Comparison of ENCODE assay signal across 19 cellular contexts in the genomic region with DNA sequence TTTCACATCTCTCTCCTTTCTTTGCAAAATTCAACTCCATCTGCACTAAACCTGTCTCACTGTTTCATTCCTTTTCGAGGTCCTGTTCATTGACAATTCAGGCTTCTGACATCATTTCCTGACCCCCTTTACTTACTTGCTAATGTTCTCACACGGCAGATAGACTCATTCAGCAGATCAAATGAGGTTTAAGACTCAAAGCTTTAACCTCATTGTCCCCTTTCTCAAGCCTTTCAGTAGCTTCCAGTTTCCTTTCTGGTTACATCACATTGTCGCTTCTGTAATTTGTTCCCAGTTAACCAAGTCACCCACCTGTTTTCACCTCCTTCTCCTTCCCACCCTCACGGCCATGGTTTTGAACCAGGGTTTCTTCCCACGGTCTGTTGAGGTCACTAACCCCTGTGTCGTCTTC.
DNase-seq lines count a peak whose midpoint lies in the region; ATAC-seq, FAIRE-seq and TF ChIP-seq lines count a peak whose summit lies in the region.
"Had no signal": no experiment of that assay in that cellular context is flagged by ENCODE, and none has a peak within 500 bp of the region (broad histone marks: within the 10 kb centered on the region; RNA-seq: fewer than 3 reads in every experiment).

No MANE protein-coding gene starts in this region.

- H3K4me2 ChIP-seq in GM12878 (ENCODE audit: control insufficient read depth, insufficient read depth) = no peak overlapping the region

- TF ChIP-seq EP300 in GM12878 (IDR thresholded peaks at IDR 0.05; ENCODE audit: borderline replicate concordance in 1 of 2, control insufficient read depth in 1 of 2, low read depth in 2 of 2, low read length in 2 of 2) = no peak

- H3K36me3 Mint-ChIP-seq in activated CD4-positive, alpha-beta T cell treated with anti-CD3 and anti-CD28 coated beads, Interleukin-2, amount 10 ng/mL, durations not matched to agents 24 days and 14 days (ENCODE audit: low read depth) = peaks cover 2% of the 10 kb centered on the region
- H3K36me3 Mint-ChIP-seq in stimulated activated naive B cell treated with anti-CD40 and anti-IgM and Interleukin-4, amounts not matched to agents 10 μg/mL and 1 μg/mL and 100 μg/mL, for 72 hours = peaks cover 45 to 69% of the 10 kb centered on the region in 2 donors

- no peak for TF ChIP-seq POLR2A in GM12878 (IDR thresholded peaks at IDR 0.05; ENCODE audit: low read depth, low read length)

- H3K27me3 Mint-ChIP-seq in activated CD4-positive, alpha-beta T cell treated with anti-CD3 and anti-CD28 coated beads, Interleukin-2, amount 10 ng/mL, durations not matched to agents 24 days and 14 days = peaks cover 4% of the 10 kb centered on the region
- no peaks in the 10 kb centered on the region for H3K27me3 Mint-ChIP-seq in stimulated activated naive B cell treated with anti-CD40 and anti-IgM and Interleukin-4, amounts not matched to agents 10 μg/mL and 1 μg/mL and 100 μg/mL, for 72 hours

- no peaks in the 10 kb centered on the region for H4K20me1 ChIP-seq in GM12878 (ENCODE audit: control insufficient read depth, insufficient read depth)

- intact Hi-C loops in activated CD4-positive, alpha-beta T cell treated with anti-CD3 and anti-CD28 coated beads, Interleukin-2, amount 10 ng/mL, durations not matched to agents 24 days and 14 days (cut with micrococcal nuclease) = loop anchor here (5.0 kb wide), 1 partner anchor 39 kb away; no protein-coding TSS in a partner anchor
- intact Hi-C loops in GM12878 (cut with micrococcal nuclease; ENCODE audit: unreplicated experiment) = no loop called here

- SMC1A ChIA-PET in GM12878 (lab: Charles Lee; ENCODE audit: uncharacterized antibody, unreplicated experiment) = no interaction called here

- H3K4me1 ChIP-seq in GM12878 (ENCODE audit: control insufficient read depth, insufficient read depth, low read length) = peaks cover 16% of the 10 kb centered on the region

- WGBS in GM12878 (ENCODE audit: insufficient coverage, insufficient replicate concordance, low lambda C conversion rate, missing lambda C conversion rate) = 79% methylated on average over 6 of the region's 6 CpGs

- no peak overlapping the region for H2AFZ ChIP-seq in GM12878 (ENCODE audit: control insufficient read depth, low read depth, low read length)

- peak; percentile 41 for ATAC-seq in HG03442 (IDR thresholded peaks at IDR 0.05; ENCODE audit: unreplicated experiment)
- ATAC-seq in GM12878 = no peak
- no peak for ATAC-seq in stimulated activated naive B cell treated with anti-CD40 and anti-IgM and Interleukin-4, amounts not matched to agents 10 μg/mL and 1 μg/mL and 100 μg/mL, for 72 hours (replicated peaks)
- no peak for ATAC-seq in GM21423 (IDR thresholded peaks at IDR 0.05; ENCODE audit: unreplicated experiment)
- ATAC-seq in GM19463 (IDR thresholded peaks at IDR 0.05; ENCODE audit: unreplicated experiment) = no peak
- ATAC-seq: heart left ventricle had no signal

- in situ Hi-C loops in GM12878 (cut with MboI) = no loop called here

- CTCF ChIA-PET in GM12878 (lab: Yijun Ruan, JAX) = interaction anchor here (1.2 kb wide), 1 partner anchor 210 kb away, joined by 4 read pairs; no protein-coding TSS in a partner anchor

- DNase-seq in activated CD4-positive, alpha-beta T cell treated with anti-CD3 and anti-CD28 coated beads, Interleukin-2, amount 10 ng/mL, durations not matched to agents 24 days and 14 days = no peak
- DNase-seq in activated CD4-positive, alpha-beta T cell treated with anti-CD3 and anti-CD28 coated beads, Interleukin-2, amount 50 U/mL, for 4 hours = no peak
- DNase-seq in GM12878 (ENCODE audit: low read depth, low spot score) (no peak), putamen (ENCODE audit: low spot score) (no peak)
- DNase-seq in stimulated activated naive B cell treated with anti-CD40 and anti-IgM and Interleukin-4, amounts not matched to agents 10 μg/mL and 1 μg/mL and 100 μg/mL, for 72 hours = no peak
- DNase-seq: activated effector memory CD4-positive, alpha-beta T cell treated with Interleukin-2 at 50 U/mL for 16 hours; heart left ventricle; islet precursor cell; KG1; NCI-H1417; NCI-H446; Right ventricle myocardium superior; sigmoid colon had no signal

- H3K27ac ChIP-seq in GM12878 (ENCODE audit: control insufficient read depth, insufficient read depth) = peak overlapping the region; percentile 65
- H3K27ac ChIP-seq: C4-2B, neutrophil, thoracic aorta had no signal

- H3K36me3 ChIP-seq in GM12878 (ENCODE audit: control insufficient read depth in 2 of 2, insufficient read depth in 2 of 2, low read length in 1 of 2) = peaks cover 6 to 16% of the 10 kb centered on the region in 2 experiments
- H3K36me3 ChIP-seq: neutrophil, thoracic aorta had no signal

- RAD21 ChIA-PET in GM12878 (lab: Charles Lee; ENCODE audit: unreplicated experiment) = no interaction called here

- H3K9me3 Mint-ChIP-seq in activated CD4-positive, alpha-beta T cell treated with anti-CD3 and anti-CD28 coated beads, Interleukin-2, amount 10 ng/mL, durations not matched to agents 24 days and 14 days = peaks cover 3% of the 10 kb centered on the region
- no peaks in the 10 kb centered on the region for H3K9me3 Mint-ChIP-seq in stimulated activated naive B cell treated with anti-CD40 and anti-IgM and Interleukin-4, amounts not matched to agents 10 μg/mL and 1 μg/mL and 100 μg/mL, for 72 hours

- FAIRE-seq in GM12878 (lab: Jason Lieb, UNC) = no peak

- peaks cover 27% of the 10 kb centered on the region for H3K4me1 Mint-ChIP-seq in activated CD4-positive, alpha-beta T cell treated with anti-CD3 and anti-CD28 coated beads, Interleukin-2, amount 10 ng/mL, durations not matched to agents 24 days and 14 days
- peaks cover 0 to 21% of the 10 kb centered on the region in 2 donors for H3K4me1 Mint-ChIP-seq in stimulated activated naive B cell treated with anti-CD40 and anti-IgM and Interleukin-4, amounts not matched to agents 10 μg/mL and 1 μg/mL and 100 μg/mL, for 72 hours

- 0 out of 2 replicates have a peak, but pooled peaks cover 1% of the 10 kb centered on the region for H3K79me2 ChIP-seq in GM12878 (ENCODE audit: control insufficient read depth, insufficient read depth, low read length)

- H3K27me3 ChIP-seq in GM12878 (replicated peaks in 1 of 2; ENCODE audit: control insufficient read depth in 2 of 2, insufficient read depth in 2 of 2, low read length in 1 of 2) = no peaks in the 10 kb centered on the region
- H3K27me3 ChIP-seq: heart left ventricle, neutrophil, sigmoid colon had no signal

- peaks cover 6% of the 10 kb centered on the region; the same call in 2 of the 3 replicates for H3K9me3 ChIP-seq in GM12878 (replicated peaks; ENCODE audit: control insufficient read depth, insufficient read depth, low read length)
- H3K9me3 ChIP-seq: heart left ventricle, neutrophil, sigmoid colon, thoracic aorta had no signal

- POLR2A ChIA-PET in GM12878 (lab: Charles Lee) = no interaction called here

- H3K4me3 ChIP-seq in GM12878 = no peak overlapping the region
- H3K4me3 ChIP-seq: heart left ventricle, sigmoid colon, thoracic aorta had no signal

- H3K4me3 Mint-ChIP-seq in activated CD4-positive, alpha-beta T cell treated with anti-CD3 and anti-CD28 coated beads, Interleukin-2, amount 10 ng/mL, durations not matched to agents 24 days and 14 days = peak overlapping the region; percentile 18
- H3K4me3 Mint-ChIP-seq in stimulated activated naive B cell treated with anti-CD40 and anti-IgM and Interleukin-4, amounts not matched to agents 10 μg/mL and 1 μg/mL and 100 μg/mL, for 72 hours = no peak overlapping the region

- TF ChIP-seq RAD21 in GM12878 (IDR thresholded peaks at IDR 0.05; ENCODE audit: insufficient read depth, low read depth, low read length) = no peak

- peak overlapping the region; percentile 70 for H3K27ac Mint-ChIP-seq in activated CD4-positive, alpha-beta T cell treated with anti-CD3 and anti-CD28 coated beads, Interleukin-2, amount 10 ng/mL, durations not matched to agents 24 days and 14 days
- H3K27ac Mint-ChIP-seq in stimulated activated naive B cell treated with anti-CD40 and anti-IgM and Interleukin-4, amounts not matched to agents 10 μg/mL and 1 μg/mL and 100 μg/mL, for 72 hours = peak overlapping the region; percentile 63

- H3K9ac ChIP-seq in GM12878 (ENCODE audit: control insufficient read depth, insufficient read depth, low read length) = no peak overlapping the region

- no peak for TF ChIP-seq CTCF in GM12878 (IDR thresholded peaks at IDR 0.05 in 2 of 3, conservative IDR thresholded peaks at IDR 0.05 in 1 of 3; ENCODE audit: control insufficient read depth in 2 of 3, extremely low read depth in 1 of 3, insufficient read depth in 1 of 3, low read depth in 3 of 3, low read length in 3 of 3)

- no TSS peak for BruUV-seq in GM12878 (replicated peaks; lab: Mats Ljungman, UMichigan)

TF ChIP-seq in GM12878, 131 proteins besides CTCF, POLR2A, EP300 and RAD21 (continues in another document):
- no peak for TF ChIP-seq ZNF207 (IDR thresholded peaks at IDR 0.05; ENCODE audit: borderline replicate concordance)
- peak; percentile 86 for TF ChIP-seq NFIC (IDR thresholded peaks at IDR 0.05; ENCODE audit: low read depth, low read length)
- TF ChIP-seq, protein P1, sequence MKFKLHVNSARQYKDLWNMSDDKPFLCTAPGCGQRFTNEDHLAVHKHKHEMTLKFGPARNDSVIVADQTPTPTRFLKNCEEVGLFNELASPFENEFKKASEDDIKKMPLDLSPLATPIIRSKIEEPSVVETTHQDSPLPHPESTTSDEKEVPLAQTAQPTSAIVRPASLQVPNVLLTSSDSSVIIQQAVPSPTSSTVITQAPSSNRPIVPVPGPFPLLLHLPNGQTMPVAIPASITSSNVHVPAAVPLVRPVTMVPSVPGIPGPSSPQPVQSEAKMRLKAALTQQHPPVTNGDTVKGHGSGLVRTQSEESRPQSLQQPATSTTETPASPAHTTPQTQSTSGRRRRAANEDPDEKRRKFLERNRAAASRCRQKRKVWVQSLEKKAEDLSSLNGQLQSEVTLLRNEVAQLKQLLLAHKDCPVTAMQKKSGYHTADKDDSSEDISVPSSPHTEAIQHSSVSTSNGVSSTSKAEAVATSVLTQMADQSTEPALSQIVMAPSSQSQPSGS (IDR thresholded peaks at IDR 0.05; ENCODE audit: low read length) = peak; percentile 96
- TF ChIP-seq YY1 (IDR thresholded peaks at IDR 0.05; ENCODE audit: low read depth, low read length) = peak; percentile 17; the same call in 1 of the 2 replicates
- no peak for TF ChIP-seq SUZ12 (IDR thresholded peaks at IDR 0.05; ENCODE audit: unreplicated experiment)
- no peak for TF ChIP-seq SIX5 (IDR thresholded peaks at IDR 0.05; ENCODE audit: low read depth, low read length, severe bottlenecking)
